37 cellular contexts compared by ENCODE assay signal in genomic region chr14:22895402-22895801, GRCh38. TPM values are rescaled to one million over a fixed set of nuclear protein-coding genes. Genes with fewer than 3 reads are reported as not detected.
"Had no signal": no experiment of that assay in that cellular context is flagged by ENCODE, and none has a peak within 500 bp of the region (broad histone marks: within the 10 kb centered on the region; RNA-seq: fewer than 3 reads in every experiment).

No MANE protein-coding gene starts in this region.

- H3K36me3 ChIP-seq: brain microvascular endothelial cell, breast epithelium had no signal

- H3K27me3 ChIP-seq: adrenal gland, body of pancreas, brain microvascular endothelial cell, breast epithelium had no signal

- H3K27ac Mint-ChIP-seq: activated CD4-positive, alpha-beta memory T cell treated with anti-CD3 and anti-CD28 coated beads, Interleukin-2, amount 10 ng/mL, durations not matched to agents 7 days and 5 days; activated CD4-positive, alpha-beta T cell treated with anti-CD3 and anti-CD28 coated beads for 36 hours; activated CD4-positive, alpha-beta T cell treated with anti-CD3 and anti-CD28 coated beads, Interleukin-2, amount 10 ng/mL, durations not matched to agents 7 days and 5 days; activated CD8-positive, alpha-beta T cell treated with anti-CD3 and anti-CD28 coated beads, Interleukin-2, amount 10 ng/mL, durations not matched to agents 7 days and 5 days; activated naive CD4-positive, alpha-beta T cell treated with anti-CD3 and anti-CD28 coated beads for 36 hours; activated naive CD4-positive, alpha-beta T cell treated with anti-CD3 and anti-CD28 coated beads, Interleukin-2, amount 50 U/mL, for 72 hours; activated naive CD8-positive, alpha-beta T cell treated with anti-CD3 and anti-CD28 coated beads for 36 hours; activated T-cell treated with anti-CD3 and anti-CD28 coated beads, Interleukin-2, amount 50 U/mL, for 72 hours; activated T-helper 1 cell treated with anti-CD3 and anti-CD28 coated beads, Interleukin-12 subunit alpha, Interleukin-12 subunit beta, Interleukin-2, Interleukin-4 antibody, amounts not matched to agents 30 ng/mL and 10 ng/mL and 1 ng/mL, durations not matched to agents 14 hours and 24 hours and 36 hours; activated T-helper 17 cell treated with anti-CD3 and anti-CD28 coated beads, Interleukin-2, amount 50 U/mL, for 72 hours; T-cell; T-helper 2 cell treated with Interferon-gamma antibody and Interleukin-4, amounts not matched to agents 5 μg/mL and 100 μg/mL, for 36 hours had no signal

- H3K27ac ChIP-seq: adrenal gland, body of pancreas, brain microvascular endothelial cell, breast epithelium, VCaP had no signal

- H3K27me3 Mint-ChIP-seq: activated CD4-positive, alpha-beta memory T cell treated with anti-CD3 and anti-CD28 coated beads, Interleukin-2, amount 10 ng/mL, durations not matched to agents 7 days and 5 days; activated CD4-positive, alpha-beta T cell treated with anti-CD3 and anti-CD28 coated beads for 36 hours; activated CD4-positive, alpha-beta T cell treated with anti-CD3 and anti-CD28 coated beads, Interleukin-2, amount 10 ng/mL, durations not matched to agents 7 days and 5 days; activated naive CD8-positive, alpha-beta T cell treated with anti-CD3 and anti-CD28 coated beads for 36 hours; activated T-helper 17 cell treated with anti-CD3 and anti-CD28 coated beads, Interleukin-2, amount 50 U/mL, for 72 hours; T-cell had no signal

- H3K4me3 ChIP-seq: adrenal gland, body of pancreas, breast epithelium had no signal

- H3K4me1 ChIP-seq: body of pancreas, breast epithelium had no signal

- H3K9me3 Mint-ChIP-seq: activated CD4-positive, alpha-beta memory T cell treated with anti-CD3 and anti-CD28 coated beads, Interleukin-2, amount 10 ng/mL, durations not matched to agents 7 days and 5 days; activated CD4-positive, alpha-beta T cell treated with anti-CD3 and anti-CD28 coated beads, Interleukin-2, amount 10 ng/mL, durations not matched to agents 7 days and 5 days; activated naive CD4-positive, alpha-beta T cell treated with anti-CD3 and anti-CD28 coated beads for 36 hours; activated naive CD4-positive, alpha-beta T cell treated with anti-CD3 and anti-CD28 coated beads, Interleukin-2, amount 50 U/mL, for 72 hours; activated naive CD8-positive, alpha-beta T cell treated with anti-CD3 and anti-CD28 coated beads for 36 hours; activated T-cell treated with anti-CD3 and anti-CD28 coated beads, Interleukin-2, amount 50 U/mL, for 72 hours; activated T-helper 1 cell treated with anti-CD3 and anti-CD28 coated beads, Interleukin-12 subunit alpha, Interleukin-12 subunit beta, Interleukin-2, Interleukin-4 antibody, amounts not matched to agents 30 ng/mL and 10 ng/mL and 1 ng/mL, durations not matched to agents 14 hours and 24 hours and 36 hours; activated T-helper 17 cell treated with anti-CD3 and anti-CD28 coated beads, Interleukin-2, amount 50 U/mL, for 72 hours; T-cell; T-helper 2 cell treated with Interferon-gamma antibody and Interleukin-4, amounts not matched to agents 5 μg/mL and 100 μg/mL, for 36 hours had no signal

- H3K36me3 Mint-ChIP-seq: activated naive CD4-positive, alpha-beta T cell treated with anti-CD3 and anti-CD28 coated beads, Interleukin-2, amount 50 U/mL, for 72 hours; activated naive CD8-positive, alpha-beta T cell treated with anti-CD3 and anti-CD28 coated beads for 36 hours had no signal

- H3K9me3 ChIP-seq: adrenal gland, body of pancreas, breast epithelium had no signal

- ATAC-seq: activated CD4-positive, alpha-beta T cell treated with anti-CD3 and anti-CD28 coated beads for 36 hours; activated CD4-positive, CD25-positive, alpha-beta regulatory T cell treated with anti-CD3 and anti-CD28 coated beads, Interleukin-2, amount 50 U/mL, for 24 hours; activated CD8-positive, alpha-beta T cell treated with anti-CD3 and anti-CD28 coated beads, Interleukin-2, amount 10 ng/mL, durations not matched to agents 7 days and 5 days; activated naive CD4-positive, alpha-beta T cell treated with anti-CD3 and anti-CD28 coated beads, Interleukin-2, amount 50 U/mL, for 72 hours; activated T-cell treated with anti-CD3 and anti-CD28 coated beads, Interleukin-2, amount 50 U/mL, for 72 hours; activated T-helper 17 cell treated with anti-CD3 and anti-CD28 coated beads, Interleukin-2, amount 50 U/mL, for 72 hours; body of pancreas; T-cell had no signal

- FAIRE-seq: astrocyte, TTC549 had no signal

- DNase-seq: activated CD4-positive, alpha-beta memory T cell treated with anti-CD3 and anti-CD28 coated beads, Interleukin-2, amount 10 ng/mL, durations not matched to agents 7 days and 5 days; activated CD4-positive, alpha-beta T cell treated with anti-CD3 and anti-CD28 coated beads for 1 hour; activated CD4-positive, alpha-beta T cell treated with anti-CD3 and anti-CD28 coated beads for 36 hours; activated CD4-positive, alpha-beta T cell treated with anti-CD3 and anti-CD28 coated beads for 48 hours; activated CD4-positive, alpha-beta T cell treated with anti-CD3 and anti-CD28 coated beads, Interleukin-2, amount 10 ng/mL, durations not matched to agents 7 days and 5 days; activated CD4-positive, alpha-beta T cell treated with anti-CD3 and anti-CD28 coated beads, Interleukin-2, amount 50 U/mL, for 48 hours; activated CD4-positive, CD25-positive, alpha-beta regulatory T cell; activated CD8-positive, alpha-beta memory T cell treated with anti-CD3 and anti-CD28 coated beads for 24 hours; activated CD8-positive, alpha-beta memory T cell treated with anti-CD3 and anti-CD28 coated beads, Interleukin-2, amount 50 U/mL, for 4 hours; activated CD8-positive, alpha-beta T cell treated with anti-CD3 and anti-CD28 coated beads, Interleukin-2, amount 10 ng/mL, durations not matched to agents 7 days and 5 days; activated effector memory CD4-positive, alpha-beta T cell treated with anti-CD3 and anti-CD28 coated beads, Interleukin-2, amount 50 U/mL, for 16 hours; activated gamma-delta T cell treated with Interleukin-2 at 50 U/mL for 16 hours; activated naive CD4-positive, alpha-beta T cell; activated naive CD4-positive, alpha-beta T cell treated with anti-CD3 and anti-CD28 coated beads for 36 hours; activated naive CD4-positive, alpha-beta T cell treated with anti-CD3 and anti-CD28 coated beads, Interleukin-2, amount 50 U/mL, for 16 hours; activated naive CD8-positive, alpha-beta T cell treated with anti-CD3 and anti-CD28 coated beads for 36 hours; activated T-cell treated with anti-CD3 and anti-CD28 coated beads for 4 hours; activated T-cell treated with anti-CD3 and anti-CD28 coated beads, Interleukin-2, amount 50 U/mL, for 1 hour; activated T-cell treated with anti-CD3 and anti-CD28 coated beads, Interleukin-2, amount 50 U/mL, for 72 hours; adrenal gland; amniotic stem cell; aorta; body of pancreas; brain microvascular endothelial cell; central memory CD4-positive, alpha-beta T cell; T-cell; T-helper 2 cell; T-helper 9 cell had no signal

- H3K4me3 Mint-ChIP-seq: activated CD4-positive, alpha-beta memory T cell treated with anti-CD3 and anti-CD28 coated beads, Interleukin-2, amount 10 ng/mL, durations not matched to agents 7 days and 5 days; activated CD4-positive, alpha-beta T cell treated with anti-CD3 and anti-CD28 coated beads for 36 hours; activated CD4-positive, alpha-beta T cell treated with anti-CD3 and anti-CD28 coated beads, Interleukin-2, amount 10 ng/mL, durations not matched to agents 7 days and 5 days; activated CD8-positive, alpha-beta T cell treated with anti-CD3 and anti-CD28 coated beads, Interleukin-2, amount 10 ng/mL, durations not matched to agents 7 days and 5 days; activated naive CD4-positive, alpha-beta T cell treated with anti-CD3 and anti-CD28 coated beads for 36 hours; activated naive CD8-positive, alpha-beta T cell treated with anti-CD3 and anti-CD28 coated beads for 36 hours; activated T-cell treated with anti-CD3 and anti-CD28 coated beads, Interleukin-2, amount 50 U/mL, for 72 hours; activated T-helper 1 cell treated with anti-CD3 and anti-CD28 coated beads, Interleukin-12 subunit alpha, Interleukin-12 subunit beta, Interleukin-2, Interleukin-4 antibody, amounts not matched to agents 30 ng/mL and 10 ng/mL and 1 ng/mL, durations not matched to agents 14 hours and 24 hours and 36 hours; activated T-helper 17 cell treated with anti-CD3 and anti-CD28 coated beads, Interleukin-2, amount 50 U/mL, for 72 hours; T-cell; T-helper 2 cell treated with Interferon-gamma antibody and Interleukin-4, amounts not matched to agents 5 μg/mL and 100 μg/mL, for 36 hours had no signal

RNA-seq across cellular contexts. Expression of gene REM2, which starts 12.4 kb away (rescaled TPM):
- total RNA-seq: body of pancreas had no signal
